ENCODE assay signal across 13 cellular contexts in genomic region chr14:22428681-22429315, GRCh38.
DNase-seq lines count a peak whose midpoint lies in the region; ATAC-seq and TF ChIP-seq lines count a peak whose summit lies in the region.
"Had no signal": no experiment of that assay in that cellular context is flagged by ENCODE, and none has a peak within 500 bp of the region (broad histone marks: within the 10 kb centered on the region; RNA-seq: fewer than 3 reads in every experiment).

No MANE protein-coding gene starts in this region.

- WGBS in right cardiac atrium = 29% methylated on average over 7 of the region's 7 CpGs
- 17 to 21% methylated on average over 7 of the region's 7 CpGs for WGBS in lung, 2 donors

- H3K9me3 ChIP-seq in right cardiac atrium (ENCODE audit: control insufficient read depth, low read length) (no peaks in the 10 kb centered on the region), left ventricle myocardium inferior (replicated peaks) (no peaks in the 10 kb centered on the region), lung (ENCODE audit: control insufficient read depth in 2 of 2, insufficient read depth in 1 of 2, low read length in 1 of 2) (no peaks in the 10 kb centered on the region)
- H3K9me3 ChIP-seq: esophagus muscularis mucosa had no signal

- intact Hi-C loops in right cardiac atrium (cut with DNase I) (no loop called here), left ventricle myocardium inferior (cut with micrococcal nuclease) (no loop called here)

- H3K4me3 ChIP-seq in right cardiac atrium (ENCODE audit: low read length) = no peak overlapping the region
- H3K4me3 ChIP-seq in left ventricle myocardium inferior = no peak overlapping the region
- no peak overlapping the region for H3K4me3 ChIP-seq in lung

- DNase-seq in right cardiac atrium (no peak), left ventricle myocardium inferior (no peak), lung (ENCODE audit: low spot score) (no peak), amygdala (lab: John Stamatoyannopoulos, UW) (no peak)
- DNase-seq: activated naive CD8-positive, alpha-beta T cell treated with anti-CD3 and anti-CD28 coated beads, Interleukin-2, amount 10 ng/mL, durations not matched to agents 7 days and 5 days; left cardiac atrium; NCI-H774 had no signal

- H3K27me3 ChIP-seq in right cardiac atrium (ENCODE audit: control insufficient read depth, insufficient read depth) = no peaks in the 10 kb centered on the region
- no peaks in the 10 kb centered on the region for H3K27me3 ChIP-seq in left ventricle myocardium inferior (ENCODE audit: low read depth)
- H3K27me3 ChIP-seq in lung (ENCODE audit: control insufficient read depth, insufficient read depth) = no peaks in the 10 kb centered on the region

- H3K4me1 ChIP-seq in right cardiac atrium (ENCODE audit: control insufficient read depth, insufficient read depth, low read length) = peaks cover 12% of the 10 kb centered on the region
- peaks cover 43% of the 10 kb centered on the region for H3K4me1 ChIP-seq in left ventricle myocardium inferior
- H3K4me1 ChIP-seq in lung (ENCODE audit: control insufficient read depth in 2 of 2, insufficient read depth in 2 of 2, low read length in 2 of 2) = peaks cover 4 to 10% of the 10 kb centered on the region in 2 donors

- H3K27ac ChIP-seq in right cardiac atrium (ENCODE audit: low read length) (no peak overlapping the region), left ventricle myocardium inferior (replicated peaks) (no peak overlapping the region), VCaP (peak overlapping the region; percentile 95; the same call in 1 of the 2 replicates), lung (ENCODE audit: low read depth in 1 of 2, low read length in 1 of 2) (peak overlapping the region in 1 of 2 donors; percentile 67)
- H3K27ac ChIP-seq: KMS-11 had no signal

- ATAC-seq in right cardiac atrium = peak; percentile 24 to 52
- ATAC-seq in lung (ENCODE audit: insufficient read depth, low FRiP score) = peak; percentile 29
- no peak for ATAC-seq in HG02759 (IDR thresholded peaks at IDR 0.05; ENCODE audit: unreplicated experiment)
- ATAC-seq in GM18861 (IDR thresholded peaks at IDR 0.05; ENCODE audit: unreplicated experiment) = no peak
- no peak for ATAC-seq in HG03571 (IDR thresholded peaks at IDR 0.05; ENCODE audit: unreplicated experiment)

- TF ChIP-seq CTCF in left ventricle myocardium inferior (IDR thresholded peaks at IDR 0.05; ENCODE audit: borderline replicate concordance) (no peak), VCaP (conservative IDR thresholded peaks at IDR 0.05) (no peak), lung (IDR thresholded peaks at IDR 0.05; ENCODE audit: control extremely low read depth, extremely low read depth) (no peak)

- H3K36me3 ChIP-seq in left ventricle myocardium inferior (no peaks in the 10 kb centered on the region), lung (ENCODE audit: control insufficient read depth in 2 of 2, insufficient read depth in 2 of 2, low read length in 2 of 2) (no peaks in the 10 kb centered on the region)
- H3K36me3 ChIP-seq: esophagus muscularis mucosa had no signal

Comparison
In these comparisons a context has a peak if more than half of its experiments do, and no peak if none do; other contexts are left out.
1. ATAC-seq: peak in right cardiac atrium (2 of 2) and lung (single experiment); none in HG02759 (single experiment), GM18861 (single experiment) and HG03571 (single experiment).